16 cellular contexts compared by ENCODE assay signal in genomic region chr9:2465516-2465915, GRCh38.
"Had no signal": no experiment of that assay in that cellular context is flagged by ENCODE, and none has a peak within 500 bp of the region (broad histone marks: within the 10 kb centered on the region; RNA-seq: fewer than 3 reads in every experiment).

No MANE protein-coding gene starts in this region.

- H3K4me3 ChIP-seq: esophagus muscularis mucosa, lung, tibial artery had no signal

- H3K36me3 ChIP-seq: esophagus muscularis mucosa, tibial artery had no signal

- H3K27ac ChIP-seq: esophagus muscularis mucosa, tibial artery had no signal

- DNase-seq: activated CD4-positive, alpha-beta T cell treated with anti-CD3 and anti-CD28 coated beads for 48 hours; activated naive CD4-positive, alpha-beta T cell; aorta; naive thymus-derived CD8-positive, alpha-beta T cell; occipital lobe; stimulated activated CD4-positive, alpha-beta T cell treated with anti-CD3 and anti-CD28 coated beads, Interleukin-15, amount 100 ng/mL, for 24 hours; stimulated activated CD4-positive, alpha-beta T cell treated with anti-CD3 and anti-CD28 coated beads, Interleukin-4, amount 100 ng/mL, for 24 hours; SW 1271; tibial artery had no signal

- H3K4me3 Mint-ChIP-seq: activated T-helper 1 cell treated with anti-CD3 and anti-CD28 coated beads, Interleukin-12 subunit alpha, Interleukin-12 subunit beta, Interleukin-2, Interleukin-4 antibody, amounts not matched to agents 30 ng/mL and 10 ng/mL and 1 ng/mL, durations not matched to agents 14 hours and 24 hours and 36 hours; naive thymus-derived CD8-positive, alpha-beta T cell; stimulated activated naive CD8-positive, alpha-beta T cell treated with anti-CD3 and anti-CD28 coated beads, Interleukin-15, Interleukin-2, amounts not matched to agents 100 ng/mL and 50 ng/mL, for 24 hours; T-helper 2 cell treated with Interferon-gamma antibody and Interleukin-4, amounts not matched to agents 5 μg/mL and 100 μg/mL, for 36 hours had no signal

- H3K9me3 ChIP-seq: esophagus muscularis mucosa, tibial artery had no signal

- H3K4me1 Mint-ChIP-seq: naive thymus-derived CD8-positive, alpha-beta T cell had no signal

- H3K9me3 Mint-ChIP-seq: activated T-helper 1 cell treated with anti-CD3 and anti-CD28 coated beads, Interleukin-12 subunit alpha, Interleukin-12 subunit beta, Interleukin-2, Interleukin-4 antibody, amounts not matched to agents 30 ng/mL and 10 ng/mL and 1 ng/mL, durations not matched to agents 14 hours and 24 hours and 36 hours had no signal

- H3K27me3 ChIP-seq: esophagus muscularis mucosa, tibial artery had no signal

- FAIRE-seq: bronchial epithelial cell, endometrium had no signal

- H3K36me3 Mint-ChIP-seq: naive thymus-derived CD8-positive, alpha-beta T cell had no signal

- ATAC-seq: naive thymus-derived CD8-positive, alpha-beta T cell had no signal

- H3K27ac Mint-ChIP-seq: activated T-helper 1 cell treated with anti-CD3 and anti-CD28 coated beads, Interleukin-12 subunit alpha, Interleukin-12 subunit beta, Interleukin-2, Interleukin-4 antibody, amounts not matched to agents 30 ng/mL and 10 ng/mL and 1 ng/mL, durations not matched to agents 14 hours and 24 hours and 36 hours; naive thymus-derived CD8-positive, alpha-beta T cell; stimulated activated naive CD8-positive, alpha-beta T cell treated with anti-CD3 and anti-CD28 coated beads, Interleukin-15, Interleukin-2, amounts not matched to agents 100 ng/mL and 50 ng/mL, for 24 hours; T-helper 2 cell treated with Interferon-gamma antibody and Interleukin-4, amounts not matched to agents 5 μg/mL and 100 μg/mL, for 36 hours had no signal
